ENCODE assay signal across 16 cellular contexts in the genomic region with DNA sequence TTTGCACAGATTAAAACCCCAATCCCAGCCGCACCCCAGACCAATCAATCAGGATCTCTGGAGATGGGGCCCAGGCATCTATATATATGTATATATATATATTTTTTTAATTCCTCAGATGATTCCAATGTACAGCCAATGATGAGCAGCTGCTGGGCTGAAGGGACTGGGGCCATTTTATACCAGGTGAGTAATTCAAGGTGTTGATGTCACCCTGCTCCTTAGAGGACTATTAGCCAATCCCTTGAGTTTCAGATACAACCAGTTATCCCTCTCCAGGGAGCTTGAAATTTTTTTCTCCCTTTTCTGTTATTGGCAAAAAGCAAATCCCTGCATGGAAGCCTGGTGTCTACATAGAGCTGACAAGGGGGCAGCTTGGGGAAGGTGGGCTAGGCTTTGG. TPM values are rescaled to one million over a fixed set of nuclear protein-coding genes. Genes with fewer than 3 reads are reported as not detected.
DNase-seq lines count a peak whose midpoint lies in the region; ATAC-seq and TF ChIP-seq lines count a peak whose summit lies in the region.
"Had no signal": no experiment of that assay in that cellular context is flagged by ENCODE, and none has a peak within 500 bp of the region (broad histone marks: within the 10 kb centered on the region; RNA-seq: fewer than 3 reads in every experiment).

No MANE protein-coding gene starts in this region.

- H3K18ac ChIP-seq in IMR-90 (ENCODE audit: low read depth, low read length): peak overlapping the region; percentile 99

- peak overlapping the region; percentile 89 for H3K23ac ChIP-seq in IMR-90 (ENCODE audit: low read depth, low read length)

- H3K36me3 ChIP-seq in IMR-90 (ENCODE audit: control insufficient read depth, insufficient read depth, low read length) (no peaks in the 10 kb centered on the region), breast epithelium (no peaks in the 10 kb centered on the region), skeletal muscle tissue (ENCODE audit: control insufficient read depth in 3 of 3, insufficient read depth in 3 of 3, low read length in 3 of 3) (no peaks in the 10 kb centered on the region)
- H3K36me3 ChIP-seq: BLaER1, neutrophil had no signal

- no peak for ATAC-seq in IMR-90 (ENCODE audit: low read depth)
- no peak for ATAC-seq in HG03095 (IDR thresholded peaks at IDR 0.05; ENCODE audit: unreplicated experiment)
- ATAC-seq: left colon had no signal

- H3K27ac ChIP-seq in IMR-90 (ENCODE audit: insufficient read depth, low read length): peak overlapping the region; percentile 76
- H3K27ac ChIP-seq in breast epithelium: peak overlapping the region; percentile 88 to 89
- peak overlapping the region; percentile 84 for H3K27ac ChIP-seq in skeletal muscle tissue (ENCODE audit: low read depth, low read length)
- H3K27ac ChIP-seq: BLaER1, neutrophil had no signal

- H2BK120ac ChIP-seq in IMR-90 (ENCODE audit: low read depth, low read length): peak overlapping the region; percentile 98

- CTCF ChIA-PET in IMR-90 (lab: Yijun Ruan, JAX): interaction anchor here (0.6 to 0.7 kb wide), 3 partner anchors 78 to 457 kb away, joined by 3 to 4 read pairs (median 3); no protein-coding TSS in a partner anchor

- peak overlapping the region; percentile 85 for H3K56ac ChIP-seq in IMR-90 (ENCODE audit: extremely low read depth, insufficient read depth, low read length)

- peak overlapping the region; percentile 98 for H3K4ac ChIP-seq in IMR-90 (ENCODE audit: low read depth, low read length)

- H2BK15ac ChIP-seq in IMR-90 (ENCODE audit: low read depth, low read length): peak overlapping the region; percentile 99; the same call in 2 of the 3 replicates

- H3K4me1 ChIP-seq in IMR-90 (ENCODE audit: control insufficient read depth, insufficient read depth, low read length) (peaks cover 46% of the 10 kb centered on the region), breast epithelium (peaks cover 11 to 15% of the 10 kb centered on the region in 2 donors), skeletal muscle tissue (ENCODE audit: control insufficient read depth in 3 of 3, insufficient read depth in 3 of 3, low read length in 3 of 3) (peaks cover 16 to 23% (median 22%) of the 10 kb centered on the region in 3 donors)
- H3K4me1 ChIP-seq: BLaER1 had no signal

- no CpG with 5 or more reads among the region's 1 CpG for WGBS in IMR-90 (ENCODE audit: extremely low coverage in 2 of 2, insufficient read length in 1 of 2), 2 experiments

- peak overlapping the region; percentile 62 to 94 for H4K8ac ChIP-seq in IMR-90 (ENCODE audit: low read depth in 2 of 2, low read length in 2 of 2)

- DNase-seq in IMR-90 (no peak), breast epithelium (ENCODE audit: low spot score in 2 of 2) (no peak), kidney tubule cell (ENCODE audit: low spot score) (peak; percentile 85), HCEC 1CT (no peak), NCI-H2171 treated with DMSO at 0.1 percent for 48 hours (lab: John Stamatoyannopoulos, UW) (no peak), NCI-H1417 (lab: John Stamatoyannopoulos, UW) (no peak)
- DNase-seq: activated CD4-positive, alpha-beta memory T cell treated with anti-CD3 and anti-CD28 coated beads for 36 hours; activated effector memory CD4-positive, alpha-beta T cell treated with Interleukin-2 at 50 U/mL for 16 hours; H9; OCI-M1; stimulated activated CD4-positive, alpha-beta T cell treated with anti-CD3 and anti-CD28 coated beads, Interleukin-2, amount 100 ng/mL, for 24 hours had no signal

- H2BK20ac ChIP-seq in IMR-90 (ENCODE audit: low read depth, low read length): peak overlapping the region; percentile 98

- TF ChIP-seq POLR2A in IMR-90 (IDR thresholded peaks at IDR 0.05; ENCODE audit: low read depth, low read length) (no peak; the same call in 1 of the 2 replicates), breast epithelium (IDR thresholded peaks at IDR 0.05) (no peak)

- no peaks in the 10 kb centered on the region for H3K27me3 ChIP-seq in IMR-90 (ENCODE audit: control insufficient read depth, insufficient read depth, low read length)
- no peaks in the 10 kb centered on the region for H3K27me3 ChIP-seq in breast epithelium
- H3K27me3 ChIP-seq in skeletal muscle tissue (ENCODE audit: control insufficient read depth in 3 of 3, insufficient read depth in 3 of 3, low read length in 3 of 3): no peaks in the 10 kb centered on the region
- H3K27me3 ChIP-seq: BLaER1, neutrophil had no signal

- peak overlapping the region; percentile 82 for H2AK9ac ChIP-seq in IMR-90 (replicated peaks; ENCODE audit: low read depth, low read length, poor library complexity)

- intact Hi-C loops in IMR-90 (cut with micrococcal nuclease): no loop called here
- intact Hi-C loops in breast epithelium (cut with DNase I; ENCODE audit: low total_unique reads): no loop called here

- peak overlapping the region; percentile 99 for H4K5ac ChIP-seq in IMR-90 (ENCODE audit: low read depth, low read length)

- POLR2A ChIA-PET in IMR-90 (lab: Charles Lee; ENCODE audit: unreplicated experiment): no interaction called here

- no peak overlapping the region for H2AFZ ChIP-seq in IMR-90 (replicated peaks; ENCODE audit: low read length, poor library complexity)

- TF ChIP-seq CTCF in IMR-90 (conservative IDR thresholded peaks at IDR 0.05; ENCODE audit: low read depth, low read length) (no peak), breast epithelium (IDR thresholded peaks at IDR 0.05) (no peak)

- no peaks in the 10 kb centered on the region for H4K20me1 ChIP-seq in IMR-90 (ENCODE audit: insufficient read depth, low read length)
- H4K20me1 ChIP-seq: BLaER1 had no signal

- H3K79me1 ChIP-seq in IMR-90 (ENCODE audit: low read depth in 1 of 2, low read length in 2 of 2): peaks cover 16 to 59% of the 10 kb centered on the region in 2 experiments

- H3K9ac ChIP-seq in IMR-90 (ENCODE audit: low read depth, low read length) (peak overlapping the region; percentile 44), skeletal muscle tissue (ENCODE audit: low read depth in 1 of 3, low read length in 3 of 3) (peak overlapping the region in 1 of 3 donors; percentile 24)
- H3K9ac ChIP-seq: BLaER1 had no signal

- H3K14ac ChIP-seq in IMR-90 (replicated peaks; ENCODE audit: low read depth, low read length): peak overlapping the region; percentile 98

- in situ Hi-C loops in IMR-90 (cut with MboI; ENCODE audit: low sequenced_read_pairs): no loop called here

- no peak overlapping the region for H3K4me2 ChIP-seq in IMR-90 (ENCODE audit: low read depth, low read length)
- H3K4me2 ChIP-seq: BLaER1 had no signal

- peak overlapping the region; percentile 100 for H2AK5ac ChIP-seq in IMR-90 (ENCODE audit: low read depth, low read length)

- H2BK5ac ChIP-seq in IMR-90 (ENCODE audit: low read depth, low read length, poor library complexity, severe bottlenecking): peak overlapping the region; percentile 100

- dilution Hi-C loops in IMR-90 (cut with HindIII; ENCODE audit: low sequenced_read_pairs, unreplicated experiment): no loop called here

- H3K4me3 ChIP-seq in IMR-90 (ENCODE audit: insufficient read depth, low read depth, low read length) (no peak overlapping the region), breast epithelium (no peak overlapping the region), skeletal muscle tissue (ENCODE audit: low read length in 3 of 3) (no peak overlapping the region)
- H3K4me3 ChIP-seq: BLaER1 had no signal

- TF ChIP-seq RAD21 in IMR-90 (IDR thresholded peaks at IDR 0.05; ENCODE audit: low read length): no peak

- H3K9me3 ChIP-seq in IMR-90 (ENCODE audit: control insufficient read depth, insufficient read depth, low read length) (peaks cover 3% of the 10 kb centered on the region; the same call in 1 of the 2 replicates), breast epithelium (no peaks in the 10 kb centered on the region), skeletal muscle tissue (ENCODE audit: control insufficient read depth in 3 of 3, low read length in 3 of 3) (no peaks in the 10 kb centered on the region)
- H3K9me3 ChIP-seq: BLaER1, neutrophil had no signal

- H4K91ac ChIP-seq in IMR-90 (ENCODE audit: insufficient read depth, low read depth, low read length): peak overlapping the region; percentile 99

- BruUV-seq in IMR-90 (replicated peaks; lab: Mats Ljungman, UMichigan): no TSS peak

- H3K9me1 ChIP-seq in IMR-90 (ENCODE audit: insufficient read depth, low read length): peaks cover 42% of the 10 kb centered on the region

TF ChIP-seq in IMR-90, 13 proteins besides CTCF, POLR2A, EP300 and RAD21:
- TF ChIP-seq RCOR1 (IDR thresholded peaks at IDR 0.05; ENCODE audit: insufficient replicate concordance, low read length) (no peak), RFX5 (IDR thresholded peaks at IDR 0.05; ENCODE audit: low read depth, low read length) (no peak), MAFK (IDR thresholded peaks at IDR 0.05; ENCODE audit: low read depth, low read length) (no peak), CEBPB (IDR thresholded peaks at IDR 0.05; ENCODE audit: low read depth, low read length) (no peak), CHD1 (IDR thresholded peaks at IDR 0.05; ENCODE audit: low read depth, low read length) (no peak), MAZ (IDR thresholded peaks at IDR 0.05; ENCODE audit: borderline replicate concordance, low read depth, low read length) (no peak), FOS (IDR thresholded peaks at IDR 0.05; ENCODE audit: low read depth, low read length) (no peak), SMC3 (IDR thresholded peaks at IDR 0.05; ENCODE audit: low read depth, low read length) (no peak)
- TF ChIP-seq, protein P1, sequence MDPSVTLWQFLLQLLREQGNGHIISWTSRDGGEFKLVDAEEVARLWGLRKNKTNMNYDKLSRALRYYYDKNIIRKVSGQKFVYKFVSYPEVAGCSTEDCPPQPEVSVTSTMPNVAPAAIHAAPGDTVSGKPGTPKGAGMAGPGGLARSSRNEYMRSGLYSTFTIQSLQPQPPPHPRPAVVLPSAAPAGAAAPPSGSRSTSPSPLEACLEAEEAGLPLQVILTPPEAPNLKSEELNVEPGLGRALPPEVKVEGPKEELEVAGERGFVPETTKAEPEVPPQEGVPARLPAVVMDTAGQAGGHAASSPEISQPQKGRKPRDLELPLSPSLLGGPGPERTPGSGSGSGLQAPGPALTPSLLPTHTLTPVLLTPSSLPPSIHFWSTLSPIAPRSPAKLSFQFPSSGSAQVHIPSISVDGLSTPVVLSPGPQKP (IDR thresholded peaks at IDR 0.05; ENCODE audit: borderline replicate concordance, low read depth, low read length): no peak
- TF ChIP-seq, protein P2, sequence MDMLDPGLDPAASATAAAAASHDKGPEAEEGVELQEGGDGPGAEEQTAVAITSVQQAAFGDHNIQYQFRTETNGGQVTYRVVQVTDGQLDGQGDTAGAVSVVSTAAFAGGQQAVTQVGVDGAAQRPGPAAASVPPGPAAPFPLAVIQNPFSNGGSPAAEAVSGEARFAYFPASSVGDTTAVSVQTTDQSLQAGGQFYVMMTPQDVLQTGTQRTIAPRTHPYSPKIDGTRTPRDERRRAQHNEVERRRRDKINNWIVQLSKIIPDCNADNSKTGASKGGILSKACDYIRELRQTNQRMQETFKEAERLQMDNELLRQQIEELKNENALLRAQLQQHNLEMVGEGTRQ (IDR thresholded peaks at IDR 0.05; ENCODE audit: low read depth, low read length): no peak

RNA-seq across cellular contexts. Expression of a gene that starts 59.8 kb away (rescaled TPM):
- total RNA-seq in IMR-90 (2012; rRNA removed): 177 and 219 TPM in 2 replicates
- polyA plus RNA-seq in IMR-90 (2012; rRNA removed): 127 and 145 TPM in 2 replicates
- polyA plus RNA-seq in IMR-90 (2012; cell fraction: cytosol; rRNA removed): 51.2 and 117 TPM in 2 replicates
- polyA plus RNA-seq in IMR-90 (2012; cell fraction: nucleus; rRNA removed; ENCODE audit: low replicate concordance): 56.9 and 86.4 TPM in 2 replicates
- total RNA-seq in breast epithelium: 10 to 100 TPM; 83.0 to 94.8 (median 89.8) TPM
- 36.0 TPM for total RNA-seq in skeletal muscle tissue
